In genomic region chr3:182235504-182235903, GRCh38 we compare ENCODE assay signal across 21 cellular contexts.
DNase-seq lines count a peak whose midpoint lies in the region; ATAC-seq, FAIRE-seq and TF ChIP-seq lines count a peak whose summit lies in the region.
"Had no signal": no experiment of that assay in that cellular context is flagged by ENCODE, and none has a peak within 500 bp of the region (broad histone marks: within the 10 kb centered on the region; RNA-seq: fewer than 3 reads in every experiment).

No MANE protein-coding gene starts in this region.

- BruUV-seq in HepG2 (replicated peaks; lab: Mats Ljungman, UMichigan), result no TSS peak

- H2BK12ac ChIP-seq in neuronal stem cell (ENCODE audit: low read length), result no peak overlapping the region

- no peaks in the 10 kb centered on the region for H3K79me2 ChIP-seq in HepG2 (ENCODE audit: insufficient read depth, low read length)

- H2AK5ac ChIP-seq in neuronal stem cell (ENCODE audit: low read depth, low read length), result no peak overlapping the region

- TF ChIP-seq EP300 in HepG2 (IDR thresholded peaks at IDR 0.05; ENCODE audit: low read depth in 2 of 2, low read length in 2 of 2) (no peak), HepG2 (CRISPR knock-in tag; IDR thresholded peaks at IDR 0.05; ENCODE audit: borderline replicate concordance) (no peak)

- no peak overlapping the region for H2BK15ac ChIP-seq in neuronal stem cell (ENCODE audit: low read length)

- no peak overlapping the region for H2BK120ac ChIP-seq in neuronal stem cell (ENCODE audit: low read depth, low read length)

- H3K4me1 ChIP-seq in HepG2 (ENCODE audit: insufficient read depth, low read length) (peaks cover 34% of the 10 kb centered on the region), right lobe of liver (peaks cover 0 to under 1% (median 0%) of the 10 kb centered on the region in 4 donors), neuronal stem cell (ENCODE audit: control insufficient read depth in 2 of 2, insufficient read depth in 1 of 2, low read depth in 1 of 2, low read length in 2 of 2) (peaks cover 12 to 48% of the 10 kb centered on the region in 2 donors)
- H3K4me1 ChIP-seq: BE2C had no signal

- TF ChIP-seq RAD21 in HepG2 (CRISPR knock-in tag; IDR thresholded peaks at IDR 0.05), result no peak

- CTCF ChIA-PET in HepG2 (lab: Yijun Ruan, JAX; ENCODE audit: low intra/inter-chr PET ratio, low total read pairs), result no interaction called here

- no peaks in the 10 kb centered on the region for H3K9me3 ChIP-seq in HepG2 (ENCODE audit: low read length)
- no peaks in the 10 kb centered on the region for H3K9me3 ChIP-seq in right lobe of liver
- no peaks in the 10 kb centered on the region for H3K9me3 ChIP-seq in neuronal stem cell (replicated peaks in 1 of 2; ENCODE audit: control insufficient read depth in 2 of 2, insufficient read depth in 1 of 2, low read depth in 1 of 2, low read length in 2 of 2)
- H3K9me3 ChIP-seq: BE2C had no signal

- FAIRE-seq in HepG2 (lab: Jason Lieb, UNC), result no peak
- FAIRE-seq: RCC 7860 had no signal

- H3K4me3 ChIP-seq in HepG2 (replicated peaks in 1 of 3; ENCODE audit: insufficient read depth in 1 of 3, low read depth in 2 of 3, low read length in 3 of 3) (no peak overlapping the region), right lobe of liver (no peak overlapping the region), neuronal stem cell (ENCODE audit: low read length in 2 of 2) (no peak overlapping the region)

- no peak overlapping the region for H3K14ac ChIP-seq in neuronal stem cell (ENCODE audit: low read length)

- H3K23ac ChIP-seq in neuronal stem cell (ENCODE audit: low read depth, low read length, poor library complexity), result no peak overlapping the region

- H2BK5ac ChIP-seq in neuronal stem cell (ENCODE audit: low read length), result no peak overlapping the region

- no peak; the same call in 2 of the 3 replicates for ATAC-seq in HepG2
- ATAC-seq in right lobe of liver, result no peak
- ATAC-seq: Right ventricle myocardium inferior had no signal

- H3K9ac ChIP-seq in HepG2 (ENCODE audit: insufficient read depth, low read depth, low read length) (no peak overlapping the region), neuronal stem cell (ENCODE audit: low read depth, low read length, poor library complexity) (no peak overlapping the region)

- 23% methylated on average over 2 of the region's 2 CpGs for WGBS in HepG2 (ENCODE audit: low lambda C conversion rate)
- 47% methylated on average over 2 of the region's 2 CpGs for WGBS in right lobe of liver (ENCODE audit: insufficient coverage, low coverage, low lambda C conversion rate, missing lambda C conversion rate)
- WGBS in neuronal stem cell (ENCODE audit: extremely low coverage in 2 of 2, insufficient read length in 2 of 2, insufficient replicate concordance in 1 of 2), 2 donors, result no CpG with 5 or more reads among the region's 2 CpGs

- H3K4me2 ChIP-seq in HepG2 (ENCODE audit: low read depth, low read length) (no peak overlapping the region), neuronal stem cell (ENCODE audit: insufficient read depth, low read length, poor library complexity, severe bottlenecking) (no peak overlapping the region)

- H4K20me1 ChIP-seq in HepG2 (ENCODE audit: insufficient read depth, low read length), result no peaks in the 10 kb centered on the region

- POLR2A ChIA-PET in HepG2 (lab: Yijun Ruan, JAX), result interaction anchor here (1.8 kb wide), 1 partner anchor 9 kb away, joined by 5 read pairs; no protein-coding TSS in a partner anchor

- H3K79me1 ChIP-seq in neuronal stem cell (ENCODE audit: low read depth, low read length), result no peaks in the 10 kb centered on the region

- H2AFZ ChIP-seq in HepG2 (ENCODE audit: low read length) (no peak overlapping the region), neuronal stem cell (ENCODE audit: low read length) (peak overlapping the region; percentile 54)

- in situ Hi-C loops in HepG2 (cut with HindIII; ENCODE audit: extremely low pct_ligation_motif_present, low pct_unique_long_range_greater_than_20kb), result no loop called here

- TF ChIP-seq CTCF in HepG2 (CRISPR knock-in tag; IDR thresholded peaks at IDR 0.05) (no peak), right lobe of liver (IDR thresholded peaks at IDR 0.05) (no peak)

- H3K27ac ChIP-seq in HepG2 (ENCODE audit: extremely low read length, insufficient read depth, low read length) (no peak overlapping the region), right lobe of liver (no peak overlapping the region), neuronal stem cell (replicated peaks; ENCODE audit: low read length) (no peak overlapping the region)

- H3K18ac ChIP-seq in neuronal stem cell (ENCODE audit: low read length), result no peak overlapping the region

- H3K4ac ChIP-seq in neuronal stem cell (ENCODE audit: low read length), result no peak overlapping the region

- TF ChIP-seq POLR2A in HepG2 (IDR thresholded peaks at IDR 0.05; ENCODE audit: insufficient read depth in 1 of 2, low read depth in 2 of 2, low read length in 2 of 2) (no peak), right lobe of liver (IDR thresholded peaks at IDR 0.05) (no peak)

- H3K27me3 ChIP-seq in HepG2 (ENCODE audit: control insufficient read depth in 1 of 2, insufficient read depth in 2 of 2, low read length in 2 of 2) (no peaks in the 10 kb centered on the region), right lobe of liver (no peaks in the 10 kb centered on the region), neuronal stem cell (ENCODE audit: control insufficient read depth in 3 of 3, insufficient read depth in 3 of 3, low read depth in 1 of 3, low read length in 3 of 3) (no peaks in the 10 kb centered on the region)
- H3K27me3 ChIP-seq: BE2C had no signal

- H3K36me3 ChIP-seq in HepG2 (replicated peaks in 1 of 2; ENCODE audit: control insufficient read depth in 1 of 2, insufficient read depth in 2 of 2, low read length in 2 of 2) (no peaks in the 10 kb centered on the region), right lobe of liver (no peaks in the 10 kb centered on the region), neuronal stem cell (replicated peaks in 1 of 2; ENCODE audit: control insufficient read depth in 2 of 2, insufficient read depth in 2 of 2, low read length in 2 of 2) (no peaks in the 10 kb centered on the region)
- H3K36me3 ChIP-seq: BE2C had no signal

- intact Hi-C loops in HepG2 (cut with micrococcal nuclease; ENCODE audit: unreplicated experiment), result no loop called here
- intact Hi-C loops in right lobe of liver (cut with DNase I), result no loop called here

- no peak overlapping the region for H4K8ac ChIP-seq in neuronal stem cell (ENCODE audit: low read depth, low read length)

- DNase-seq in HepG2 (ENCODE audit: low spot score) (peak; percentile 13), right lobe of liver (no peak), globus pallidus (ENCODE audit: low spot score) (peak; percentile 74), neuronal stem cell (ENCODE audit: low spot score) (no peak), amygdala (lab: John Stamatoyannopoulos, UW) (no peak), SHP77 (lab: John Stamatoyannopoulos, UW) (no peak)
- no peak for DNase-seq in activated CD4-positive, alpha-beta T cell treated with anti-CD3 and anti-CD28 coated beads, Interleukin-2, amount 50 U/mL, for 1 hour
- DNase-seq in stimulated activated naive CD4-positive, alpha-beta T cell (lab: John Stamatoyannopoulos, UW), result no peak
- DNase-seq: 8988T; BE2C; CD4-positive, alpha-beta T cell; GOT3; KG1; MV-4-11; NCI-H1417; NCI-H187; NCI-H2107; NCI-H510A; NCI-H748 treated with DMSO at 0.1 percent for 48 hours had no signal

- H4K91ac ChIP-seq in neuronal stem cell (ENCODE audit: low read depth, low read length, poor library complexity), result no peak overlapping the region

TF ChIP-seq in HepG2, 621 proteins besides CTCF, POLR2A, EP300 and RAD21 (continues in another document):
- TF ChIP-seq, protein P1, sequence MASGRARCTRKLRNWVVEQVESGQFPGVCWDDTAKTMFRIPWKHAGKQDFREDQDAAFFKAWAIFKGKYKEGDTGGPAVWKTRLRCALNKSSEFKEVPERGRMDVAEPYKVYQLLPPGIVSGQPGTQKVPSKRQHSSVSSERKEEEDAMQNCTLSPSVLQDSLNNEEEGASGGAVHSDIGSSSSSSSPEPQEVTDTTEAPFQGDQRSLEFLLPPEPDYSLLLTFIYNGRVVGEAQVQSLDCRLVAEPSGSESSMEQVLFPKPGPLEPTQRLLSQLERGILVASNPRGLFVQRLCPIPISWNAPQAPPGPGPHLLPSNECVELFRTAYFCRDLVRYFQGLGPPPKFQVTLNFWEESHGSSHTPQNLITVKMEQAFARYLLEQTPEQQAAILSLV (CRISPR knock-in tag; IDR thresholded peaks at IDR 0.05; ENCODE audit: borderline replicate concordance), result no peak
- TF ChIP-seq ZNF800 (CRISPR knock-in tag; IDR thresholded peaks at IDR 0.05) (no peak), ZBTB46 (CRISPR knock-in tag; IDR thresholded peaks at IDR 0.05; ENCODE audit: borderline replicate concordance) (no peak), ZSCAN29 (CRISPR knock-in tag; conservative IDR thresholded peaks at IDR 0.05) (no peak), IRX3 (CRISPR knock-in tag; IDR thresholded peaks at IDR 0.05; ENCODE audit: borderline replicate concordance, low read depth) (no peak), ZNF350 (CRISPR knock-in tag; IDR thresholded peaks at IDR 0.05; ENCODE audit: borderline replicate concordance, low read depth) (no peak)

Comparison
In these comparisons a context has a peak if more than half of its experiments do, and no peak if none do; other contexts are left out.
1. DNase-seq: peak in HepG2 (single experiment) and globus pallidus (single experiment); none in right lobe of liver (0 of 3), neuronal stem cell (single experiment), amygdala (0 of 56), activated CD4-positive, alpha-beta T cell treated with anti-CD3 and anti-CD28 coated beads, Interleukin-2, amount 50 U/mL, for 1 hour (single experiment), stimulated activated naive CD4-positive, alpha-beta T cell (0 of 6) and SHP77 (0 of 2).